In the genomic region with DNA sequence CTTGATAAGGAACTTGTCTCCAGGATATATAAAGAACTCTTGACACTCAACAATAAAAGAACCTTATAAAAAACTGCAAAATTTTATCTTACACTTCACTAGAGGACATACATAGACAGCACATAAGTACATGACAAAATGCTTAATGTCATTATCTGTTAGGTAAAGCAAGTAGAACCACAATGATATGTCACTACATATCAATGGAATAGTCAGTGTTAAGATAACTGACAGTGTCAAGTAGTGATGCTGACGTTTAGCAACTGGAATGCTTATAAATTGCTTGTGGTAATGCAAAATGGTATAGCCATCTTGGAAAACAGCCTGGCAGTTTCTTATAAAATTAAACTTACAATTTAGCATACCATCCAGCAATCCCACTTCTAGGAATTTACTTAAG, we compare ENCODE assay signal across 39 cellular contexts.
"Had no signal": no experiment of that assay in that cellular context is flagged by ENCODE, and none has a peak within 500 bp of the region (broad histone marks: within the 10 kb centered on the region; RNA-seq: fewer than 3 reads in every experiment).

No MANE protein-coding gene starts in this region.

- H3K9me3 ChIP-seq: adrenal gland, ascending aorta, body of pancreas, breast epithelium had no signal

- H3K4me3 ChIP-seq: adrenal gland, ascending aorta, body of pancreas, breast epithelium, cardiac muscle cell had no signal

- H3K27me3 Mint-ChIP-seq: activated naive CD4-positive, alpha-beta T cell treated with anti-CD3 and anti-CD28 coated beads, Interleukin-2, amount 10 ng/mL, durations not matched to agents 7 days and 5 days; activated naive CD4-positive, alpha-beta T cell treated with anti-CD3 and anti-CD28 coated beads, Interleukin-2, amount 50 U/mL, for 24 hours; activated naive CD8-positive, alpha-beta T cell; activated naive CD8-positive, alpha-beta T cell treated with anti-CD3 and anti-CD28 coated beads for 36 hours; activated naive CD8-positive, alpha-beta T cell treated with anti-CD3 and anti-CD28 coated beads, Interleukin-2, amount 10 ng/mL, durations not matched to agents 7 days and 5 days; activated naive CD8-positive, alpha-beta T cell treated with anti-CD3 and anti-CD28 coated beads, Interleukin-2, amount 50 U/mL, for 24 hours; activated T-cell treated with anti-CD3 and anti-CD28 coated beads, Interleukin-2, amount 50 U/mL, for 24 hours; activated T-helper 17 cell treated with anti-CD3 and anti-CD28 coated beads, Interleukin-2, amount 50 U/mL, for 72 hours; brain; central memory CD8-positive, alpha-beta T cell had no signal

- H3K9me3 Mint-ChIP-seq: activated naive CD4-positive, alpha-beta T cell treated with anti-CD3 and anti-CD28 coated beads for 36 hours; activated naive CD4-positive, alpha-beta T cell treated with anti-CD3 and anti-CD28 coated beads, Interleukin-2, amount 10 ng/mL, durations not matched to agents 7 days and 5 days; activated naive CD4-positive, alpha-beta T cell treated with anti-CD3 and anti-CD28 coated beads, Interleukin-2, amount 50 U/mL, for 24 hours; activated naive CD4-positive, alpha-beta T cell treated with anti-CD3 and anti-CD28 coated beads, Interleukin-2, amount 50 U/mL, for 72 hours; activated naive CD8-positive, alpha-beta T cell treated with anti-CD3 and anti-CD28 coated beads for 36 hours; activated naive CD8-positive, alpha-beta T cell treated with anti-CD3 and anti-CD28 coated beads, Interleukin-2, amount 10 ng/mL, durations not matched to agents 7 days and 5 days; activated naive CD8-positive, alpha-beta T cell treated with anti-CD3 and anti-CD28 coated beads, Interleukin-2, amount 50 U/mL, for 24 hours; activated T-cell treated with anti-CD3 and anti-CD28 coated beads, Interleukin-2, amount 50 U/mL, for 24 hours; activated T-cell treated with anti-CD3 and anti-CD28 coated beads, Interleukin-2, amount 50 U/mL, for 4 hours; activated T-cell treated with anti-CD3 and anti-CD28 coated beads, Interleukin-2, amount 50 U/mL, for 72 hours; activated T-helper 1 cell treated with anti-CD3 and anti-CD28 coated beads, Interleukin-12 subunit alpha, Interleukin-12 subunit beta, Interleukin-2, Interleukin-4 antibody, amounts not matched to agents 30 ng/mL and 10 ng/mL and 1 ng/mL, durations not matched to agents 14 hours and 24 hours and 36 hours; activated T-helper 17 cell treated with anti-CD3 and anti-CD28 coated beads, Interleukin-2, amount 50 U/mL, for 72 hours; activated T-helper 2 cell treated with anti-CD3 and anti-CD28 coated beads, Interferon-gamma antibody, Interleukin-2, Interleukin-4, amounts not matched to agents 10 μg/mL and 5 μg/mL and 100 μg/mL, durations not matched to agents 14 hours and 24 hours and 36 hours; brain; central memory CD8-positive, alpha-beta T cell had no signal

- DNase-seq: activated effector memory CD4-positive, alpha-beta T cell treated with anti-CD3 and anti-CD28 coated beads, Interleukin-2, amount 50 U/mL, for 16 hours; activated effector memory CD4-positive, alpha-beta T cell treated with Interleukin-2 at 50 U/mL for 16 hours; activated gamma-delta T cell; activated gamma-delta T cell treated with Interleukin-2 at 50 U/mL for 16 hours; activated naive CD4-positive, alpha-beta T cell; activated naive CD4-positive, alpha-beta T cell treated with anti-CD3 and anti-CD28 coated beads for 36 hours; activated naive CD4-positive, alpha-beta T cell treated with anti-CD3 and anti-CD28 coated beads, Interleukin-2, amount 10 ng/mL, durations not matched to agents 7 days and 5 days; activated naive CD4-positive, alpha-beta T cell treated with anti-CD3 and anti-CD28 coated beads, Interleukin-2, amount 50 U/mL, for 16 hours; activated naive CD4-positive, alpha-beta T cell treated with Interleukin-2 at 50 U/mL for 16 hours; activated naive CD8-positive, alpha-beta T cell treated with anti-CD3 and anti-CD28 coated beads for 36 hours; activated naive CD8-positive, alpha-beta T cell treated with anti-CD3 and anti-CD28 coated beads, Interleukin-2, amount 10 ng/mL, durations not matched to agents 7 days and 5 days; activated naive CD8-positive, alpha-beta T cell treated with anti-CD3 and anti-CD28 coated beads, Interleukin-2, amount 50 U/mL, for 24 hours; activated T-cell treated with anti-CD3 and anti-CD28 coated beads, Interleukin-2, amount 50 U/mL, for 1 hour; activated T-cell treated with anti-CD3 and anti-CD28 coated beads, Interleukin-2, amount 50 U/mL, for 24 hours; activated T-cell treated with anti-CD3 and anti-CD28 coated beads, Interleukin-2, amount 50 U/mL, for 4 hours; activated T-cell treated with anti-CD3 and anti-CD28 coated beads, Interleukin-2, amount 50 U/mL, for 48 hours; activated T-cell treated with anti-CD3 and anti-CD28 coated beads, Interleukin-2, amount 50 U/mL, for 72 hours; adrenal gland; amniotic stem cell; amygdala; anterior cingulate cortex; aorta; body of pancreas; brain microvascular endothelial cell; caudate nucleus; central memory CD4-positive, alpha-beta T cell; cerebellar nuclear complex had no signal

- H3K27me3 ChIP-seq: adrenal gland, ascending aorta, body of pancreas, brain microvascular endothelial cell, breast epithelium, cardiac muscle cell had no signal

- H3K4me3 Mint-ChIP-seq: activated naive CD4-positive, alpha-beta T cell treated with anti-CD3 and anti-CD28 coated beads for 36 hours; activated naive CD4-positive, alpha-beta T cell treated with anti-CD3 and anti-CD28 coated beads, Interleukin-2, amount 10 ng/mL, durations not matched to agents 7 days and 5 days; activated naive CD4-positive, alpha-beta T cell treated with anti-CD3 and anti-CD28 coated beads, Interleukin-2, amount 50 U/mL, for 24 hours; activated naive CD8-positive, alpha-beta T cell; activated naive CD8-positive, alpha-beta T cell treated with anti-CD3 and anti-CD28 coated beads for 36 hours; activated naive CD8-positive, alpha-beta T cell treated with anti-CD3 and anti-CD28 coated beads, Interleukin-2, amount 10 ng/mL, durations not matched to agents 7 days and 5 days; activated naive CD8-positive, alpha-beta T cell treated with anti-CD3 and anti-CD28 coated beads, Interleukin-2, amount 50 U/mL, for 24 hours; activated T-cell treated with anti-CD3 and anti-CD28 coated beads, Interleukin-2, amount 50 U/mL, for 24 hours; activated T-cell treated with anti-CD3 and anti-CD28 coated beads, Interleukin-2, amount 50 U/mL, for 4 hours; activated T-cell treated with anti-CD3 and anti-CD28 coated beads, Interleukin-2, amount 50 U/mL, for 72 hours; activated T-helper 1 cell treated with anti-CD3 and anti-CD28 coated beads, Interleukin-12 subunit alpha, Interleukin-12 subunit beta, Interleukin-2, Interleukin-4 antibody, amounts not matched to agents 30 ng/mL and 10 ng/mL and 1 ng/mL, durations not matched to agents 14 hours and 24 hours and 36 hours; activated T-helper 17 cell treated with anti-CD3 and anti-CD28 coated beads, Interleukin-2, amount 50 U/mL, for 72 hours; brain; central memory CD8-positive, alpha-beta T cell had no signal

- H3K36me3 ChIP-seq: brain microvascular endothelial cell, breast epithelium, cardiac muscle cell had no signal

- H3K4me1 ChIP-seq: adrenal gland, ascending aorta, body of pancreas, breast epithelium had no signal

- H3K27ac ChIP-seq: adrenal gland, ascending aorta, body of pancreas, brain microvascular endothelial cell, breast epithelium, cardiac muscle cell had no signal

- H3K27ac Mint-ChIP-seq: activated naive CD4-positive, alpha-beta T cell treated with anti-CD3 and anti-CD28 coated beads for 36 hours; activated naive CD4-positive, alpha-beta T cell treated with anti-CD3 and anti-CD28 coated beads, Interleukin-2, amount 10 ng/mL, durations not matched to agents 7 days and 5 days; activated naive CD4-positive, alpha-beta T cell treated with anti-CD3 and anti-CD28 coated beads, Interleukin-2, amount 50 U/mL, for 24 hours; activated naive CD4-positive, alpha-beta T cell treated with anti-CD3 and anti-CD28 coated beads, Interleukin-2, amount 50 U/mL, for 72 hours; activated naive CD8-positive, alpha-beta T cell; activated naive CD8-positive, alpha-beta T cell treated with anti-CD3 and anti-CD28 coated beads for 36 hours; activated naive CD8-positive, alpha-beta T cell treated with anti-CD3 and anti-CD28 coated beads, Interleukin-2, amount 10 ng/mL, durations not matched to agents 7 days and 5 days; activated naive CD8-positive, alpha-beta T cell treated with anti-CD3 and anti-CD28 coated beads, Interleukin-2, amount 50 U/mL, for 24 hours; activated T-cell treated with anti-CD3 and anti-CD28 coated beads, Interleukin-2, amount 50 U/mL, for 24 hours; activated T-cell treated with anti-CD3 and anti-CD28 coated beads, Interleukin-2, amount 50 U/mL, for 72 hours; activated T-helper 1 cell treated with anti-CD3 and anti-CD28 coated beads, Interleukin-12 subunit alpha, Interleukin-12 subunit beta, Interleukin-2, Interleukin-4 antibody, amounts not matched to agents 30 ng/mL and 10 ng/mL and 1 ng/mL, durations not matched to agents 14 hours and 24 hours and 36 hours; activated T-helper 17 cell treated with anti-CD3 and anti-CD28 coated beads, Interleukin-2, amount 50 U/mL, for 72 hours; activated T-helper 2 cell treated with anti-CD3 and anti-CD28 coated beads, Interferon-gamma antibody, Interleukin-2, Interleukin-4, amounts not matched to agents 10 μg/mL and 5 μg/mL and 100 μg/mL, durations not matched to agents 14 hours and 24 hours and 36 hours; brain had no signal

- FAIRE-seq: bronchial epithelial cell had no signal

- H3K4me1 Mint-ChIP-seq: activated naive CD4-positive, alpha-beta T cell treated with anti-CD3 and anti-CD28 coated beads, Interleukin-2, amount 10 ng/mL, durations not matched to agents 7 days and 5 days; activated naive CD4-positive, alpha-beta T cell treated with anti-CD3 and anti-CD28 coated beads, Interleukin-2, amount 50 U/mL, for 24 hours; activated naive CD8-positive, alpha-beta T cell treated with anti-CD3 and anti-CD28 coated beads for 36 hours; activated naive CD8-positive, alpha-beta T cell treated with anti-CD3 and anti-CD28 coated beads, Interleukin-2, amount 50 U/mL, for 24 hours; activated T-helper 17 cell treated with anti-CD3 and anti-CD28 coated beads, Interleukin-2, amount 50 U/mL, for 72 hours; brain had no signal
